10 cellular contexts compared by ENCODE assay signal in the genomic region with DNA sequence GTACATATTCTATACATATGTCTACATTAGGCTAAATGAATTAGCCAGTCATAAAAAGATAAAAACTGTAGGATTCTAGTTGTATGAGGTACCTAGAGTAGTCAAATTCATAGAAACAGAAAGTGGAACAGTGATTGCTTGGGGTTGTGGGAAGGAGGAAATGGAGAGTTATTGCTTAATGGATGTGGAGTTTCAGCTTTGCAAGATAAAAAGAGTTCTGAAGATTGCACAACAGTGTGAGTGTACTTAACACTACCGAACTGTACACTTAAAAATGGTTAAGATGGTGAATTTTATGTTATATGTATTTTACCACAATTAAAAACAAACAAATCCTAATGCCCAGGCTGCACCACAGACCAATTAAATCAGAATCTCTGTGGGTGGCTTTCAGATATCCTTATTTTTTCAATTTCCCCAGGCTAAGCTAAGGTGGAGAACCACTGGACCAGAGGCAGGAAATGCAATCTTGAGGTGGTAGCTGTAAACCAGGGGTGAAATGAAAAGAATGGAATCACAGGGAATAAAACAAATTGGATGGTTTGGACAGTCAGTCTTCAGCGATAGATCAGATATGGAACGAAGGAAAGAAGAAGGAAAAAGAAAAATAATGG.
DNase-seq lines count a peak whose midpoint lies in the region; ATAC-seq, FAIRE-seq and TF ChIP-seq lines count a peak whose summit lies in the region.
"Had no signal": no experiment of that assay in that cellular context is flagged by ENCODE, and none has a peak within 500 bp of the region (broad histone marks: within the 10 kb centered on the region; RNA-seq: fewer than 3 reads in every experiment).

No MANE protein-coding gene starts in this region.

- no peak overlapping the region for H3K4me2 ChIP-seq in GM23338

- no peak overlapping the region for H3K9ac ChIP-seq in colonic mucosa (ENCODE audit: low read depth in 2 of 2, low read length in 2 of 2)

- intact Hi-C loops in colonic mucosa (cut with DNase I) (no loop called here), pancreas (cut with DNase I) (no loop called here), ovary (cut with DNase I) (no loop called here)

- H2AFZ ChIP-seq in GM23338: no peak overlapping the region

- H3K4me1 ChIP-seq in colonic mucosa: no peaks in the 10 kb centered on the region
- no peaks in the 10 kb centered on the region for H3K4me1 ChIP-seq in pancreas
- peaks cover 8% of the 10 kb centered on the region for H3K4me1 ChIP-seq in GM23338 (ENCODE audit: insufficient read depth)
- H3K4me1 ChIP-seq in ovary (ENCODE audit: insufficient read depth): no peaks in the 10 kb centered on the region

- H3K4me1 Mint-ChIP-seq in GM23338: peaks cover 17% of the 10 kb centered on the region

- 80% methylated on average over 3 of the region's 3 CpGs for WGBS in pancreas, 2 donors
- 65 to 81% (median 76%) methylated on average over 3 of the region's 3 CpGs for WGBS in ovary, 3 donors

- no peaks in the 10 kb centered on the region for H3F3A ChIP-seq in GM23338 (replicated peaks; ENCODE audit: low read depth)

- no peak for TF ChIP-seq CTCF in NB4 (IDR thresholded peaks at IDR 0.05; ENCODE audit: low read depth, low read length)
- no peak for TF ChIP-seq CTCF in colonic mucosa (IDR thresholded peaks at IDR 0.05)
- no peak for TF ChIP-seq CTCF in pancreas (IDR thresholded peaks at IDR 0.05)
- no peak for TF ChIP-seq CTCF in GM23338 (conservative IDR thresholded peaks at IDR 0.05; ENCODE audit: low read depth in 2 of 2)
- no peak for TF ChIP-seq CTCF in ovary (IDR thresholded peaks at IDR 0.05)

- peak in 3 of 4 donors; percentile 53 to 82 (median 78) for ATAC-seq in pancreas
- ATAC-seq in GM23338: no peak
- ATAC-seq in HG03135 (IDR thresholded peaks at IDR 0.05; ENCODE audit: unreplicated experiment): no peak

- peaks cover 11% of the 10 kb centered on the region for H3K36me3 Mint-ChIP-seq in GM23338 (ENCODE audit: low read depth)

- H3K9me2 ChIP-seq in GM23338 (ENCODE audit: insufficient read depth): 0 out of 2 replicates have a peak, but pooled peaks cover 5% of the 10 kb centered on the region

- peak overlapping the region; percentile 23 for H3K27ac ChIP-seq in colonic mucosa
- no peak overlapping the region for H3K27ac ChIP-seq in pancreas
- H3K27ac ChIP-seq in GM23338 (ENCODE audit: low read depth): no peak overlapping the region
- H3K27ac ChIP-seq in ovary: no peak overlapping the region

- no peaks in the 10 kb centered on the region for H4K20me1 ChIP-seq in GM23338 (replicated peaks; ENCODE audit: insufficient read depth)

- H3K9me3 ChIP-seq in colonic mucosa (no peaks in the 10 kb centered on the region), pancreas (no peaks in the 10 kb centered on the region), ovary (no peaks in the 10 kb centered on the region)

- H3K4me3 Mint-ChIP-seq in GM23338: no peak overlapping the region

- H3K79me2 ChIP-seq in GM23338 (replicated peaks; ENCODE audit: insufficient read depth): no peaks in the 10 kb centered on the region

- no peak for DNase-seq in GM18507 (ENCODE audit: extremely low spot score, insufficient read length, low read depth)
- DNase-seq in NB4 (ENCODE audit: low read depth): peak; percentile 91
- no peak for DNase-seq in colonic mucosa
- DNase-seq in pancreas: no peak
- no peak for DNase-seq in GM23338 (ENCODE audit: low spot score)
- no peak for DNase-seq in ovary
- DNase-seq in NCI-H128 (lab: John Stamatoyannopoulos, UW; ENCODE audit: unreplicated experiment): no peak
- DNase-seq: NCI-H345 had no signal

- H3K36me3 ChIP-seq in colonic mucosa (no peaks in the 10 kb centered on the region), pancreas (no peaks in the 10 kb centered on the region), GM23338 (ENCODE audit: insufficient read depth) (no peaks in the 10 kb centered on the region), ovary (no peaks in the 10 kb centered on the region)

- peaks cover 2% of the 10 kb centered on the region for H3K27me3 Mint-ChIP-seq in GM23338 (ENCODE audit: insufficient read depth, low read depth, poor library complexity)

- FAIRE-seq in GM18507 (lab: Jason Lieb, UNC): peak; percentile 18
- peak; percentile 63 for FAIRE-seq in pancreas (lab: Jason Lieb, UNC)
- FAIRE-seq: GM12892 had no signal

- H3K9me3 Mint-ChIP-seq in GM23338: peaks cover 8% of the 10 kb centered on the region

- peak overlapping the region; percentile 32 for H3K4me3 ChIP-seq in NB4 (ENCODE audit: low read depth, low read length)
- H3K4me3 ChIP-seq in colonic mucosa: no peak overlapping the region
- H3K4me3 ChIP-seq in pancreas: no peak overlapping the region
- H3K4me3 ChIP-seq in GM23338: no peak overlapping the region
- H3K4me3 ChIP-seq in ovary: no peak overlapping the region

- no peak overlapping the region for H3K27ac Mint-ChIP-seq in GM23338

- H3K27me3 ChIP-seq in colonic mucosa (no peaks in the 10 kb centered on the region), pancreas (no peaks in the 10 kb centered on the region), GM23338 (ENCODE audit: insufficient read depth) (no peaks in the 10 kb centered on the region), ovary (no peaks in the 10 kb centered on the region)

- TF ChIP-seq POLR2A in NB4 (IDR thresholded peaks at IDR 0.05; ENCODE audit: extremely low read depth, insufficient read length): no peak
- no peak for TF ChIP-seq POLR2A in ovary (IDR thresholded peaks at IDR 0.05)

- TF ChIP-seq EP300 in ovary (IDR thresholded peaks at IDR 0.05): no peak

TF ChIP-seq in GM23338, 12 proteins besides CTCF, POLR2A, EP300 and RAD21 (continues in another document):
- TF ChIP-seq EZH2phosphoT487 (IDR thresholded peaks at IDR 0.05; ENCODE audit: unreplicated experiment): no peak
- TF ChIP-seq, protein P1, sequence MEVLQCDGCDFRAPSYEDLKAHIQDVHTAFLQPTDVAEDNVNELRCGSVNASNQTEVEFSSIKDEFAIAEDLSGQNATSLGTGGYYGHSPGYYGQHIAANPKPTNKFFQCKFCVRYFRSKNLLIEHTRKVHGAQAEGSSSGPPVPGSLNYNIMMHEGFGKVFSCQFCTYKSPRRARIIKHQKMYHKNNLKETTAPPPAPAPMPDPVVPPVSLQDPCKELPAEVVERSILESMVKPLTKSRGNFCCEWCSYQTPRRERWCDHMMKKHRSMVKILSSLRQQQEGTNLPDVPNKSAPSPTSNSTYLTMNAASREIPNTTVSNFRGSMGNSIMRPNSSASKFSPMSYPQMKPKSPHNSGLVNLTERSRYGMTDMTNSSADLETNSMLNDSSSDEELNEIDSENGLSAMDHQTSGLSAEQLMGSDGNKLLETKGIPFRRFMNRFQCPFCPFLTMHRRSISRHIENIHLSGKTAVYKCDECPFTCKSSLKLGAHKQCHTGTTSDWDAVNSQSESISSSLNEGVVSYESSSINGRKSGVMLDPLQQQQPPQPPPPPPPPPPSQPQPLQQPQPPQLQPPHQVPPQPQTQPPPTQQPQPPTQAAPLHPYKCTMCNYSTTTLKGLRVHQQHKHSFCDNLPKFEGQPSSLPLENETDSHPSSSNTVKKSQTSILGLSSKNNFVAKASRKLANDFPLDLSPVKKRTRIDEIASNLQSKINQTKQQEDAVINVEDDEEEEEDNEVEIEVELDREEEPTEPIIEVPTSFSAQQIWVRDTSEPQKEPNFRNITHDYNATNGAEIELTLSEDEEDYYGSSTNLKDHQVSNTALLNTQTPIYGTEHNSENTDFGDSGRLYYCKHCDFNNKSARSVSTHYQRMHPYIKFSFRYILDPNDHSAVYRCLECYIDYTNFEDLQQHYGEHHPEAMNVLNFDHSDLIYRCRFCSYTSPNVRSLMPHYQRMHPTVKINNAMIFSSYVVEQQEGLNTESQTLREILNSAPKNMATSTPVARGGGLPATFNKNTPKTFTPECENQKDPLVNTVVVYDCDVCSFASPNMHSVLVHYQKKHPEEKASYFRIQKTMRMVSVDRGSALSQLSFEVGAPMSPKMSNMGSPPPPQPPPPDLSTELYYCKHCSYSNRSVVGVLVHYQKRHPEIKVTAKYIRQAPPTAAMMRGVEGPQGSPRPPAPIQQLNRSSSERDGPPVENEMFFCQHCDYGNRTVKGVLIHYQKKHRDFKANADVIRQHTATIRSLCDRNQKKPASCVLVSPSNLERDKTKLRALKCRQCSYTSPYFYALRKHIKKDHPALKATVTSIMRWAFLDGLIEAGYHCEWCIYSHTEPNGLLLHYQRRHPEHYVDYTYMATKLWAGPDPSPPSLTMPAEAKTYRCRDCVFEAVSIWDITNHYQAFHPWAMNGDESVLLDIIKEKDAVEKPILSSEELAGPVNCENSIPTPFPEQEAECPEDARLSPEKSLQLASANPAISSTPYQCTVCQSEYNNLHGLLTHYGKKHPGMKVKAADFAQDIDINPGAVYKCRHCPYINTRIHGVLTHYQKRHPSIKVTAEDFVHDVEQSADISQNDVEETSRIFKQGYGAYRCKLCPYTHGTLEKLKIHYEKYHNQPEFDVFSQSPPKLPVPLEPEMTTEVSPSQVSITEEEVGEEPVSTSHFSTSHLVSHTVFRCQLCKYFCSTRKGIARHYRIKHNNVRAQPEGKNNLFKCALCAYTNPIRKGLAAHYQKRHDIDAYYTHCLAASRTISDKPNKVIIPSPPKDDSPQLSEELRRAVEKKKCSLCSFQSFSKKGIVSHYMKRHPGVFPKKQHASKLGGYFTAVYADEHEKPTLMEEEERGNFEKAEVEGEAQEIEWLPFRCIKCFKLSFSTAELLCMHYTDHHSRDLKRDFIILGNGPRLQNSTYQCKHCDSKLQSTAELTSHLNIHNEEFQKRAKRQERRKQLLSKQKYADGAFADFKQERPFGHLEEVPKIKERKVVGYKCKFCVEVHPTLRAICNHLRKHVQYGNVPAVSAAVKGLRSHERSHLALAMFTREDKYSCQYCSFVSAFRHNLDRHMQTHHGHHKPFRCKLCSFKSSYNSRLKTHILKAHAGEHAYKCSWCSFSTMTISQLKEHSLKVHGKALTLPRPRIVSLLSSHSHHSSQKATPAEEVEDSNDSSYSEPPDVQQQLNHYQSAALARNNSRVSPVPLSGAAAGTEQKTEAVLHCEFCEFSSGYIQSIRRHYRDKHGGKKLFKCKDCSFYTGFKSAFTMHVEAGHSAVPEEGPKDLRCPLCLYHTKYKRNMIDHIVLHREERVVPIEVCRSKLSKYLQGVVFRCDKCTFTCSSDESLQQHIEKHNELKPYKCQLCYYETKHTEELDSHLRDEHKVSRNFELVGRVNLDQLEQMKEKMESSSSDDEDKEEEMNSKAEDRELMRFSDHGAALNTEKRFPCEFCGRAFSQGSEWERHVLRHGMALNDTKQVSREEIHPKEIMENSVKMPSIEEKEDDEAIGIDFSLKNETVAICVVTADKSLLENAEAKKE (CRISPR knock-in tag; IDR thresholded peaks at IDR 0.05): no peak

Comparison
In these comparisons a context has a peak if more than half of its experiments do, and no peak if none do; other contexts are left out.
1. ATAC-seq: peak in pancreas (3 of 4); none in GM23338 (single experiment) and HG03135 (single experiment).